ENCODE assay signal across 1 cellular context in genomic region chr20:45114465-45115385, GRCh38.
TF ChIP-seq lines count a peak whose summit lies in the region.

A gene with protein sequence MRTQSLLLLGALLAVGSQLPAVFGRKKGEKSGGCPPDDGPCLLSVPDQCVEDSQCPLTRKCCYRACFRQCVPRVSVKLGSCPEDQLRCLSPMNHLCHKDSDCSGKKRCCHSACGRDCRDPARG (minus strand): TSS chr20:45115174. CDS start chr20:45115083, 91 bp downstream.

TF ChIP-seq in GM12878, 131 proteins besides CTCF, POLR2A, EP300 and RAD21:
- TF ChIP-seq NR2F1 (conservative IDR thresholded peaks at IDR 0.05) (no peak), CHD4 (IDR thresholded peaks at IDR 0.05) (no peak), KAT2A (conservative IDR thresholded peaks at IDR 0.05; ENCODE audit: control insufficient read depth, low read depth, low read length) (no peak)
- TF ChIP-seq, protein P1, sequence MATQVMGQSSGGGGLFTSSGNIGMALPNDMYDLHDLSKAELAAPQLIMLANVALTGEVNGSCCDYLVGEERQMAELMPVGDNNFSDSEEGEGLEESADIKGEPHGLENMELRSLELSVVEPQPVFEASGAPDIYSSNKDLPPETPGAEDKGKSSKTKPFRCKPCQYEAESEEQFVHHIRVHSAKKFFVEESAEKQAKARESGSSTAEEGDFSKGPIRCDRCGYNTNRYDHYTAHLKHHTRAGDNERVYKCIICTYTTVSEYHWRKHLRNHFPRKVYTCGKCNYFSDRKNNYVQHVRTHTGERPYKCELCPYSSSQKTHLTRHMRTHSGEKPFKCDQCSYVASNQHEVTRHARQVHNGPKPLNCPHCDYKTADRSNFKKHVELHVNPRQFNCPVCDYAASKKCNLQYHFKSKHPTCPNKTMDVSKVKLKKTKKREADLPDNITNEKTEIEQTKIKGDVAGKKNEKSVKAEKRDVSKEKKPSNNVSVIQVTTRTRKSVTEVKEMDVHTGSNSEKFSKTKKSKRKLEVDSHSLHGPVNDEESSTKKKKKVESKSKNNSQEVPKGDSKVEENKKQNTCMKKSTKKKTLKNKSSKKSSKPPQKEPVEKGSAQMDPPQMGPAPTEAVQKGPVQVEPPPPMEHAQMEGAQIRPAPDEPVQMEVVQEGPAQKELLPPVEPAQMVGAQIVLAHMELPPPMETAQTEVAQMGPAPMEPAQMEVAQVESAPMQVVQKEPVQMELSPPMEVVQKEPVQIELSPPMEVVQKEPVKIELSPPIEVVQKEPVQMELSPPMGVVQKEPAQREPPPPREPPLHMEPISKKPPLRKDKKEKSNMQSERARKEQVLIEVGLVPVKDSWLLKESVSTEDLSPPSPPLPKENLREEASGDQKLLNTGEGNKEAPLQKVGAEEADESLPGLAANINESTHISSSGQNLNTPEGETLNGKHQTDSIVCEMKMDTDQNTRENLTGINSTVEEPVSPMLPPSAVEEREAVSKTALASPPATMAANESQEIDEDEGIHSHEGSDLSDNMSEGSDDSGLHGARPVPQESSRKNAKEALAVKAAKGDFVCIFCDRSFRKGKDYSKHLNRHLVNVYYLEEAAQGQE (IDR thresholded peaks at IDR 0.05; ENCODE audit: low read depth, low read length): no peak
TF ChIP-seq in GM12878: peak in this region for 0.
